Comparison of ENCODE assay signal across 1 cellular context in the genomic region with DNA sequence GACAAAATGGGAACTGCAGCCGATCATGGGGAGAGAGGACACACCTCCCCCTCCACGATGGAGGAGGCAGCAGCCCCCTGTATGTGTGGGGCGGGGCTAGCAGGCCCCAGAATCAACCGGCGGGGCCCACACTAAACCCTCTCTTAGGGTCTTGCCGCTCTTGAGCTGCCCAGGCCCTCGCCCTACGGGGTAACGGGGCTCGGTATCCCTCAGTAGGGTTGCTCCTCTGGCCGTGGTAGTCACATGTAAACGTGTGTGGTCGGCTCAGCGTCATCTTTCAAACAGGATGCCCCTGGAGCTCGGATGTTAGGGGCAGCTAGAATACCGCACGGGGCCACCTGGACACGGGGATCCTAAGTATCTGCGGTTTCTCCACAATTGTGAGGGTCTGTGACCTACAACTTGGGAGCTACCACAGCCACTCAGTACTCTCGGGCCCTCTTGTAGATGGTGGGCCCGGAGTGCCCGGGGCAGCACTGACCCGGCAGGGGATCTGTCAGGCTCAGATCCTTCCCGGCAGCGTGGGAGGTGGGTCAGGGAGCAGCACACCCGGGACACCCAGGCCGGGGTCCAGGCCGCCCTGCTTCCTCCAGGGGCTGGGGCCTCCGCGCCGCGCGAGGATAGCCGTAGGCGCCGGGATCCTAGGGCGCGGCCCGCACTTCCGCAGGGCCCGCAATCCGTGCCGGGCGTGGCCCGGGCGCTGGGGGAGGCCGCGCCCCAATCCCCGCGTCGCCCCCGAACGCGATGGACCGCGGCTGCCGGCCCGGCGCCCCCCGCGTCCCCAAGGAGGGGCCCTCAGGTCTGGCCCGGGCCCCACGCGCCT.
TF ChIP-seq lines count a peak whose summit lies in the region.

No MANE protein-coding gene starts in this region.

TF ChIP-seq in IMR-90, 13 proteins besides CTCF, POLR2A, EP300 and RAD21:
- TF ChIP-seq MAZ (IDR thresholded peaks at IDR 0.05; ENCODE audit: borderline replicate concordance, low read depth, low read length), result no peak
- TF ChIP-seq CEBPB (IDR thresholded peaks at IDR 0.05; ENCODE audit: low read depth, low read length), result no peak
- TF ChIP-seq MXI1 (IDR thresholded peaks at IDR 0.05; ENCODE audit: borderline replicate concordance, low read depth, low read length), result peak; percentile 63; the same call in 1 of the 2 replicates
- no peak for TF ChIP-seq RCOR1 (IDR thresholded peaks at IDR 0.05; ENCODE audit: insufficient replicate concordance, low read length)
